ENCODE assay signal across 10 cellular contexts in the genomic region with DNA sequence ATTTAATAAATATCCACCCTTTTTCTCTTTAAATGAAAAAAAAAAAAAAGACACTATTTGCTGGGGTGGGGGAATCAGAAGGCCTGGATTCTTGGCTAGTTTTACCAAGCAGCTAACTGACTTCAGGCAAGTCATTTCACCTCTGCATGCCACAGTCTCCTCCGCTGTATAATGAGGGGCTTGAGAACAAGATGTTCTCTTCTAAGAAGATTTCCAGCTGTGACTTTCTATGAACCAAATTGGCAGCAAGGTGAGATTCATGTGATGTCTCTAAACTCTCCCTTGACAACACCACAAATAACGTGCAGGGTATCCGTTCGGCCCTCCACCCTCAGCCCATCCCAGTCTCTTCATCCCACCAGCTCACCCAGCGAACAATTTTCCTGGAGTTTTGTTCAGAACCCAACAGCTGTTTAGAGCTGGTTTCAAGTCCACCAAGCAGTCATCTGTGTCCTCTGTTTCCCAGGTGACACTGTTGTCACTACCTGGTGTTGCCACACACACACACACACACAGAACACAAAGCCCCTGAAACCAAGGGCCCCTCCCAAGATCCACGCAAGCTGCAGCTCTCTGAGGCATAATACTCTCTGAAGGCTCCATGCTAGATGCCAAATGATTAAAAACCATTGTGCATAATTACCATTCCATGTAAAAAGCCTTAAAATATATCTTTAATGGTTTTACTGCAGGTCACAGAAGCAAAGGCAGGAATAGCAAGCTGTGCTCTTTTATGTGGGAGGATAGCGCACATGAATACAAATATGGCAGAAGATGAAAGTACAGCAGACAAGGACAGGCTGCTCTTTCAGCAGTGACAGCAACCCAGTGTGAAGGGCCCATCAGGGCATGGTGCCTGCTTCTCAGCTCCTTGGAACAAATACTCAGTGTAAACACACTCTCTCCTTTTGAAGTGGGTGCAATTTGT. TPM values are rescaled to one million over a fixed set of nuclear protein-coding genes. Genes with fewer than 3 reads are reported as not detected.
DNase-seq lines count a peak whose midpoint lies in the region; ATAC-seq and TF ChIP-seq lines count a peak whose summit lies in the region.
"Had no signal": no experiment of that assay in that cellular context is flagged by ENCODE, and none has a peak within 500 bp of the region (broad histone marks: within the 10 kb centered on the region; RNA-seq: fewer than 3 reads in every experiment).

No MANE protein-coding gene starts in this region.

- H3K36me3 ChIP-seq in right atrium auricular region (no peaks in the 10 kb centered on the region), thyroid gland (no peaks in the 10 kb centered on the region), mammary epithelial cell (ENCODE audit: insufficient read depth, low read length) (no peaks in the 10 kb centered on the region), esophagus muscularis mucosa (no peaks in the 10 kb centered on the region)

- H3K4me2 ChIP-seq in mammary epithelial cell (ENCODE audit: insufficient read depth, low read depth, low read length) = no peak overlapping the region

- H3K27ac Mint-ChIP-seq in activated CD4-positive, alpha-beta memory T cell treated with anti-CD3 and anti-CD28 coated beads, Interleukin-2, amount 10 ng/mL, durations not matched to agents 7 days and 5 days = no peak overlapping the region
- H3K27ac Mint-ChIP-seq: B cell had no signal

- no peaks in the 10 kb centered on the region for H3K27me3 ChIP-seq in right atrium auricular region
- no peaks in the 10 kb centered on the region for H3K27me3 ChIP-seq in thyroid gland
- no peaks in the 10 kb centered on the region for H3K27me3 ChIP-seq in mammary epithelial cell (ENCODE audit: insufficient read depth, low read length)
- H3K27me3 ChIP-seq in esophagus muscularis mucosa = no peaks in the 10 kb centered on the region

- no peaks in the 10 kb centered on the region for H3K9me3 Mint-ChIP-seq in activated CD4-positive, alpha-beta memory T cell treated with anti-CD3 and anti-CD28 coated beads, Interleukin-2, amount 10 ng/mL, durations not matched to agents 7 days and 5 days

- H3K4me3 Mint-ChIP-seq in activated CD4-positive, alpha-beta memory T cell treated with anti-CD3 and anti-CD28 coated beads, Interleukin-2, amount 10 ng/mL, durations not matched to agents 7 days and 5 days = no peak overlapping the region
- H3K4me3 Mint-ChIP-seq: B cell had no signal

- H3K36me3 Mint-ChIP-seq in activated CD4-positive, alpha-beta memory T cell treated with anti-CD3 and anti-CD28 coated beads, Interleukin-2, amount 10 ng/mL, durations not matched to agents 7 days and 5 days (ENCODE audit: low read depth) = no peaks in the 10 kb centered on the region

- H2AFZ ChIP-seq in mammary epithelial cell (ENCODE audit: low read depth, low read length) = no peak overlapping the region

- intact Hi-C loops in Right ventricle myocardium inferior (cut with DNase I) = no loop called here
- intact Hi-C loops in thyroid gland (cut with DNase I) = no loop called here
- intact Hi-C loops in mammary epithelial cell (cut with micrococcal nuclease) = no loop called here
- intact Hi-C loops in esophagus muscularis mucosa (cut with DNase I) = no loop called here

- H3K27ac ChIP-seq in right atrium auricular region (no peak overlapping the region), thyroid gland (peak overlapping the region; percentile 19 to 64 (median 42)), mammary epithelial cell (ENCODE audit: insufficient read depth, low read depth, low read length) (no peak overlapping the region), esophagus muscularis mucosa (replicated peaks in 1 of 4) (peak overlapping the region in 1 of 4 donors; percentile 28)

- peaks cover 18% of the 10 kb centered on the region for H3K4me1 Mint-ChIP-seq in activated CD4-positive, alpha-beta memory T cell treated with anti-CD3 and anti-CD28 coated beads, Interleukin-2, amount 10 ng/mL, durations not matched to agents 7 days and 5 days

- TF ChIP-seq POLR2A in thyroid gland (IDR thresholded peaks at IDR 0.05) (no peak), esophagus muscularis mucosa (IDR thresholded peaks at IDR 0.05; ENCODE audit: low read depth) (no peak)

- peak; percentile 35 for ATAC-seq in Right ventricle myocardium inferior
- peak; percentile 13 for ATAC-seq in HG02973 (IDR thresholded peaks at IDR 0.05; ENCODE audit: unreplicated experiment)

- peaks cover 95% of the 10 kb centered on the region for H3K79me2 ChIP-seq in mammary epithelial cell (ENCODE audit: insufficient read depth, low read length)

- H3K4me3 ChIP-seq in right atrium auricular region (no peak overlapping the region), thyroid gland (replicated peaks in 1 of 3) (no peak overlapping the region), mammary epithelial cell (replicated peaks in 1 of 3; ENCODE audit: insufficient read depth in 1 of 3, low read depth in 2 of 3, low read length in 3 of 3) (no peak overlapping the region), esophagus muscularis mucosa (no peak overlapping the region)
- H3K4me3 ChIP-seq: lung had no signal

- H3K9me3 ChIP-seq in right atrium auricular region = no peaks in the 10 kb centered on the region
- no peaks in the 10 kb centered on the region for H3K9me3 ChIP-seq in thyroid gland
- no peaks in the 10 kb centered on the region for H3K9me3 ChIP-seq in mammary epithelial cell (replicated peaks; ENCODE audit: insufficient read depth, low read length)
- H3K9me3 ChIP-seq in esophagus muscularis mucosa = no peaks in the 10 kb centered on the region

- in situ Hi-C loops in mammary epithelial cell (cut with MboI; ENCODE audit: low sequenced_read_pairs in 2 of 2) = no loop called here

- H3K27me3 Mint-ChIP-seq in activated CD4-positive, alpha-beta memory T cell treated with anti-CD3 and anti-CD28 coated beads, Interleukin-2, amount 10 ng/mL, durations not matched to agents 7 days and 5 days = no peaks in the 10 kb centered on the region
- H3K27me3 Mint-ChIP-seq: B cell had no signal

- no peak for TF ChIP-seq EP300 in esophagus muscularis mucosa (IDR thresholded peaks at IDR 0.05)

- H3K9ac ChIP-seq in mammary epithelial cell (ENCODE audit: insufficient read depth, low read length) = no peak overlapping the region

- POLR2A ChIA-PET in activated CD4-positive, alpha-beta memory T cell treated with anti-CD3 and anti-CD28 coated beads, Interleukin-2, amount 10 ng/mL, durations not matched to agents 7 days and 5 days (lab: Charles Lee) = interaction anchor here (1.1 kb wide), 1 partner anchor 22 kb away, joined by 3 read pairs; no protein-coding TSS in a partner anchor

- 87 to 89% methylated on average over 7 of the region's 7 CpGs for WGBS in thyroid gland, 2 donors
- WGBS in mammary epithelial cell (ENCODE audit: low coverage, missing lambda C conversion rate) = 98% methylated on average over 5 of the region's 7 CpGs
- 87% methylated on average over 7 of the region's 7 CpGs for WGBS in esophagus muscularis mucosa

- dilution Hi-C loops in mammary epithelial cell (cut with HindIII; ENCODE audit: low sequenced_read_pairs) = loop anchor here (5.0 kb wide), 1 partner anchor 59 kb away; no protein-coding TSS in a partner anchor

- no peaks in the 10 kb centered on the region for H4K20me1 ChIP-seq in mammary epithelial cell (ENCODE audit: insufficient read depth, low read length)

- BruUV-seq in mammary epithelial cell (replicated peaks; lab: Mats Ljungman, UMichigan) = no TSS peak

- H3K4me1 ChIP-seq in right atrium auricular region (peaks cover 0 to 20% of the 10 kb centered on the region in 2 donors), thyroid gland (peaks cover 37 to 53% of the 10 kb centered on the region in 2 donors), mammary epithelial cell (ENCODE audit: insufficient read depth, low read length) (peaks cover 4% of the 10 kb centered on the region), esophagus muscularis mucosa (peaks cover 0 to 12% (median 4%) of the 10 kb centered on the region in 4 donors)

- DNase-seq in Right ventricle myocardium inferior (ENCODE audit: missing footprints) = no peak
- no peak for DNase-seq in right atrium auricular region (ENCODE audit: low spot score)
- peak; percentile 20 for DNase-seq in SW480 (ENCODE audit: low spot score)
- peak; percentile 38 to 53 for DNase-seq in thyroid gland
- DNase-seq in activated CD4-positive, alpha-beta memory T cell treated with anti-CD3 and anti-CD28 coated beads, Interleukin-2, amount 10 ng/mL, durations not matched to agents 7 days and 5 days = no peak
- no peak for DNase-seq in mammary epithelial cell
- no peak for DNase-seq in esophagus muscularis mucosa (ENCODE audit: extremely low spot score)

- TF ChIP-seq CTCF in right atrium auricular region (IDR thresholded peaks at IDR 0.05) (no peak), thyroid gland (IDR thresholded peaks at IDR 0.05) (no peak), mammary epithelial cell (conservative IDR thresholded peaks at IDR 0.05 in 1 of 2, IDR thresholded peaks at IDR 0.05 in 1 of 2; ENCODE audit: extremely low read depth in 1 of 2, insufficient read depth in 1 of 2, low read depth in 1 of 2, low read length in 2 of 2) (no peak), esophagus muscularis mucosa (IDR thresholded peaks at IDR 0.05) (no peak)

- CTCF ChIA-PET in activated CD4-positive, alpha-beta memory T cell treated with anti-CD3 and anti-CD28 coated beads, Interleukin-2, amount 10 ng/mL, durations not matched to agents 7 days and 5 days (lab: Charles Lee) = interaction anchor here (0.7 to 1.4 kb wide), 2 partner anchors 10 to 137 kb away, joined by 3 read pairs; no protein-coding TSS in a partner anchor
- CTCF ChIA-PET in mammary epithelial cell (lab: Charles Lee; ENCODE audit: low non-redundant PET) = no interaction called here

RNA-seq across cellular contexts. Expression of gene ARHGAP18, which starts 48.2 kb away (rescaled TPM):
- 8.1 TPM for total RNA-seq in Right ventricle myocardium inferior
- 10 to 100 TPM in 1 of 2 donors, 1 to 10 TPM in 1; 7.1 to 11.2 TPM for total RNA-seq in right atrium auricular region
- total RNA-seq in thyroid gland = 10 to 100 TPM; 26.5 to 31.6 (median 28.3) TPM
- 10 to 100 TPM; 14.8 to 18.0 TPM for total RNA-seq in activated CD4-positive, alpha-beta memory T cell treated with anti-CD3 and anti-CD28 coated beads, Interleukin-2, amount 10 ng/mL, durations not matched to agents 7 days and 5 days
- total RNA-seq in mammary epithelial cell = 10 to 100 TPM; 20.8 to 28.5 TPM
- polyA plus RNA-seq in mammary epithelial cell = 14.9 TPM
- 17.2 TPM for polyA minus RNA-seq in mammary epithelial cell
- total RNA-seq in esophagus muscularis mucosa = 10 to 100 TPM in 1 of 4 donors, 1 to 10 TPM in 3; 5.2 to 15.9 (median 7.4) TPM

Comparison
In these comparisons a context has a peak if more than half of its experiments do, and no peak if none do; other contexts are left out.
1. DNase-seq: peak in SW480 (single experiment) and thyroid gland (2 of 2); none in Right ventricle myocardium inferior (single experiment), right atrium auricular region (single experiment), activated CD4-positive, alpha-beta memory T cell treated with anti-CD3 and anti-CD28 coated beads, Interleukin-2, amount 10 ng/mL, durations not matched to agents 7 days and 5 days (single experiment), mammary epithelial cell (single experiment) and esophagus muscularis mucosa (single experiment).
2. H3K27ac ChIP-seq: peak in thyroid gland (3 of 3); none in right atrium auricular region (0 of 2) and mammary epithelial cell (single experiment).